Comparison of ENCODE assay signal across 8 cellular contexts in the genomic region with DNA sequence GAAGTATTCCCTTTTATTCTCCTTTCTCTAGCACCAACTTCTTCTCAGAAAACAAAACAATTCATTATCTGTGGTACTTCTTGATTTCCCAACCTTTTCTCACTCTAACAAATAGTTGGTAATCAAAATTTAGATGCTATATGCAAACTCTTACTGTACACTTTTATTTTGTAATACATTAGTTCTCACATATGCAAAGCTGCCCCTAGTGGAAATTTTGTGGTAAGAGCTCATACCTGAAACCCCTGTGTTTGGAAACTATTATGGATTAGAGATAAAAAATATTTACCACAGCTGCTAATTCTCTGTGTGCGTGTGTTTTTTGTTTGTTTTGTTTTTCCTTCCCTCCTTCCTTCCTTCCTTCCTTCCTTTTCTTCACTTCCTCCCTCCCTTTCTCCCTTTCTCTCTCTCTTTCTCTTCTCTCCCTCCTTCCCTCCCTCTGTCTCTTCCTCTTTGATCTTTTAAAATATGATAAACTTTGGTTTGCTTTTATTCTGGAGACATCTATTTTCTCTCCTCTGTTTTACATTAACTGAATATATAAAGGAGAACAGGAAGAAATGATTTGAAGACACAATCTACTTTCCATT.
DNase-seq lines count a peak whose midpoint lies in the region; ATAC-seq and TF ChIP-seq lines count a peak whose summit lies in the region.

No MANE protein-coding gene starts in this region.

- H3K36me3 ChIP-seq in RWPE2 (ENCODE audit: low read depth) (no peaks in the 10 kb centered on the region), neuronal stem cell (replicated peaks in 1 of 2; ENCODE audit: control insufficient read depth in 2 of 2, insufficient read depth in 2 of 2, low read length in 2 of 2) (no peaks in the 10 kb centered on the region), heart left ventricle (no peaks in the 10 kb centered on the region)

- H3K27me3 ChIP-seq in HL-60 (ENCODE audit: insufficient read depth, poor library complexity, severe bottlenecking) (no peaks in the 10 kb centered on the region), RWPE2 (ENCODE audit: insufficient read depth, poor library complexity, severe bottlenecking) (no peaks in the 10 kb centered on the region), neuronal stem cell (ENCODE audit: control insufficient read depth in 3 of 3, insufficient read depth in 3 of 3, low read depth in 1 of 3, low read length in 3 of 3) (no peaks in the 10 kb centered on the region), heart left ventricle (no peaks in the 10 kb centered on the region)

- H2BK12ac ChIP-seq in neuronal stem cell (ENCODE audit: low read length), result no peak overlapping the region

- H3K4me2 ChIP-seq in neuronal stem cell (ENCODE audit: insufficient read depth, low read length, poor library complexity, severe bottlenecking), result no peak overlapping the region

- no peak overlapping the region for H2BK5ac ChIP-seq in neuronal stem cell (ENCODE audit: low read length)

- H3K4me3 ChIP-seq in AG09309 (ENCODE audit: control insufficient read depth, low read depth, low read length) (no peak overlapping the region), HL-60 (replicated peaks; ENCODE audit: insufficient read depth, low read length) (no peak overlapping the region), RWPE2 (ENCODE audit: severe bottlenecking) (no peak overlapping the region), fibroblast of mammary gland (ENCODE audit: control insufficient read depth, low read depth, low read length) (no peak overlapping the region), neuronal stem cell (ENCODE audit: low read length in 2 of 2) (no peak overlapping the region), heart left ventricle (no peak overlapping the region)

- no peak overlapping the region for H2BK120ac ChIP-seq in neuronal stem cell (ENCODE audit: low read depth, low read length)

- DNase-seq in AG09309 (ENCODE audit: low read depth) (no peak), HL-60 (ENCODE audit: low read depth in 1 of 2, low spot score in 1 of 2) (no peak), RWPE2 (ENCODE audit: low spot score) (no peak), fibroblast of mammary gland (ENCODE audit: low read depth) (peak; percentile 0), substantia nigra (lab: John Stamatoyannopoulos, UW) (no peak), glomerular visceral epithelial cell (ENCODE audit: extremely low spot score) (no peak), neuronal stem cell (ENCODE audit: low spot score) (no peak), heart left ventricle (no peak)

- no peaks in the 10 kb centered on the region for H3K9me3 ChIP-seq in RWPE2 (ENCODE audit: severe bottlenecking)
- no peaks in the 10 kb centered on the region for H3K9me3 ChIP-seq in neuronal stem cell (replicated peaks in 1 of 2; ENCODE audit: control insufficient read depth in 2 of 2, insufficient read depth in 1 of 2, low read depth in 1 of 2, low read length in 2 of 2)
- H3K9me3 ChIP-seq in heart left ventricle, result no peaks in the 10 kb centered on the region

- H4K8ac ChIP-seq in neuronal stem cell (ENCODE audit: low read depth, low read length), result no peak overlapping the region

- intact Hi-C loops in heart left ventricle (cut with DNase I), result no loop called here

- no peak overlapping the region for H2AFZ ChIP-seq in neuronal stem cell (ENCODE audit: low read length)

- TF ChIP-seq POLR2A in heart left ventricle (IDR thresholded peaks at IDR 0.05), result no peak

- WGBS in neuronal stem cell (ENCODE audit: extremely low coverage in 2 of 2, insufficient read length in 2 of 2, insufficient replicate concordance in 1 of 2), 2 donors, result no CpG with 5 or more reads among the region's 1 CpG
- WGBS in heart left ventricle, 4 donors, result 14 to 26% (median 20%) methylated on average over 1 of the region's 1 CpG

- no peaks in the 10 kb centered on the region for H3K79me1 ChIP-seq in neuronal stem cell (ENCODE audit: low read depth, low read length)

- no peak overlapping the region for H3K14ac ChIP-seq in neuronal stem cell (ENCODE audit: low read length)

- H3K4ac ChIP-seq in neuronal stem cell (ENCODE audit: low read length), result no peak overlapping the region

- ATAC-seq in RWPE2 (ENCODE audit: low read depth) (no peak), heart left ventricle (no peak)

- H3K9ac ChIP-seq in neuronal stem cell (ENCODE audit: low read depth, low read length, poor library complexity), result no peak overlapping the region

- H2AK5ac ChIP-seq in neuronal stem cell (ENCODE audit: low read depth, low read length), result no peak overlapping the region

- H3K27ac ChIP-seq in HL-60 (replicated peaks), result no peak overlapping the region
- H3K27ac ChIP-seq in RWPE2 (ENCODE audit: poor library complexity, severe bottlenecking), result no peak overlapping the region
- no peak overlapping the region for H3K27ac ChIP-seq in substantia nigra (ENCODE audit: low read depth, low read length, poor library complexity, severe bottlenecking)
- H3K27ac ChIP-seq in neuronal stem cell (replicated peaks; ENCODE audit: low read length), result no peak overlapping the region
- H3K27ac ChIP-seq in heart left ventricle, result no peak overlapping the region

- H3K4me1 ChIP-seq in RWPE2 (ENCODE audit: insufficient read depth, poor library complexity, severe bottlenecking) (peaks cover 10% of the 10 kb centered on the region), neuronal stem cell (ENCODE audit: control insufficient read depth in 2 of 2, insufficient read depth in 1 of 2, low read depth in 1 of 2, low read length in 2 of 2) (peaks cover 0 to 4% of the 10 kb centered on the region in 2 donors), heart left ventricle (no peaks in the 10 kb centered on the region)

- peak; percentile 33 for TF ChIP-seq CTCF in AG09309 (IDR thresholded peaks at IDR 0.05; ENCODE audit: control insufficient read depth, insufficient read depth, low read depth, low read length, missing control alignments)
- peak; percentile 7 for TF ChIP-seq CTCF in HL-60 (IDR thresholded peaks at IDR 0.05; ENCODE audit: insufficient read depth, low read length)
- peak; percentile 67 for TF ChIP-seq CTCF in RWPE2 (IDR thresholded peaks at IDR 0.05; ENCODE audit: poor library complexity, severe bottlenecking)
- peak; percentile 21 for TF ChIP-seq CTCF in fibroblast of mammary gland (conservative IDR thresholded peaks at IDR 0.05; ENCODE audit: control insufficient read depth, insufficient read depth, low read depth, low read length)
- TF ChIP-seq CTCF in heart left ventricle (IDR thresholded peaks at IDR 0.05), result peak in 1 of 12 donors; percentile 18

- H3K18ac ChIP-seq in neuronal stem cell (ENCODE audit: low read length), result no peak overlapping the region

- H4K91ac ChIP-seq in neuronal stem cell (ENCODE audit: low read depth, low read length, poor library complexity), result no peak overlapping the region

- no peak overlapping the region for H2BK15ac ChIP-seq in neuronal stem cell (ENCODE audit: low read length)

- H3K23ac ChIP-seq in neuronal stem cell (ENCODE audit: low read depth, low read length, poor library complexity), result no peak overlapping the region
